Comparison of ENCODE assay signal across 10 cellular contexts in genomic region chr10:32961343-32961891, GRCh38. TPM values are rescaled to one million over a fixed set of nuclear protein-coding genes. Genes with fewer than 3 reads are reported as not detected.
DNase-seq lines count a peak whose midpoint lies in the region; ATAC-seq and TF ChIP-seq lines count a peak whose summit lies in the region.
"Had no signal": no experiment of that assay in that cellular context is flagged by ENCODE, and none has a peak within 500 bp of the region (broad histone marks: within the 10 kb centered on the region; RNA-seq: fewer than 3 reads in every experiment).

No MANE protein-coding gene starts in this region.

- H3K27ac ChIP-seq in cardiac muscle cell (peak overlapping the region; percentile 75), breast epithelium (peak overlapping the region; percentile 76 to 82), mesenchymal stem cell (ENCODE audit: low read length, poor library complexity, severe bottlenecking) (peak overlapping the region; percentile 82), upper lobe of right lung (peak overlapping the region; percentile 70)

- H2BK15ac ChIP-seq in mesenchymal stem cell (ENCODE audit: low read depth, poor library complexity, severe bottlenecking), result no peak overlapping the region

- TF ChIP-seq POLR2A in breast epithelium (IDR thresholded peaks at IDR 0.05), result no peak

- WGBS in mesenchymal stem cell, result 94% methylated on average over 3 of the region's 5 CpGs

- H3K4me3 Mint-ChIP-seq in natural killer cell treated with Interleukin-12 subunit alpha and Interleukin-12 subunit beta and Interleukin-15 and Interleukin-18, amount 100 ng/mL, for 72 hours, result no peak overlapping the region

- H3K18ac ChIP-seq in mesenchymal stem cell (ENCODE audit: low read depth in 1 of 2, low read length in 2 of 2), result peak overlapping the region; percentile 59 to 77

- no peak overlapping the region for H3K23ac ChIP-seq in mesenchymal stem cell (ENCODE audit: low read length in 2 of 2)

- H3K4me1 ChIP-seq in cardiac muscle cell (ENCODE audit: low read depth), result peaks cover 31% of the 10 kb centered on the region
- no peaks in the 10 kb centered on the region for H3K4me1 ChIP-seq in breast epithelium
- H3K4me1 ChIP-seq in mesenchymal stem cell (ENCODE audit: control insufficient read depth, insufficient read depth, low read depth, low read length), result peaks cover 5% of the 10 kb centered on the region
- peaks cover 39% of the 10 kb centered on the region for H3K4me1 ChIP-seq in upper lobe of right lung

- no peaks in the 10 kb centered on the region for H3K36me3 Mint-ChIP-seq in natural killer cell treated with Interleukin-12 subunit alpha and Interleukin-12 subunit beta and Interleukin-15 and Interleukin-18, amount 100 ng/mL, for 72 hours

- no peak overlapping the region for H2AFZ ChIP-seq in mesenchymal stem cell (ENCODE audit: low read depth, low read length)

- H4K91ac ChIP-seq in mesenchymal stem cell (ENCODE audit: low read length), result peak overlapping the region; percentile 48

- peak overlapping the region; percentile 21 to 67 for H2BK12ac ChIP-seq in mesenchymal stem cell (ENCODE audit: low read length in 2 of 2)

- no peak overlapping the region for H3K4me2 ChIP-seq in mesenchymal stem cell (ENCODE audit: low read length, poor library complexity, severe bottlenecking)

- ATAC-seq in left cardiac atrium (no peak), upper lobe of right lung (no peak)
- ATAC-seq in natural killer cell treated with Interleukin-12 subunit alpha and Interleukin-12 subunit beta and Interleukin-15 and Interleukin-18, amount 100 ng/mL, for 72 hours, result no peak

- H2BK120ac ChIP-seq in mesenchymal stem cell (ENCODE audit: low read depth, low read length), result peak overlapping the region; percentile 37

- H3K79me1 ChIP-seq in mesenchymal stem cell (replicated peaks; ENCODE audit: low read length, poor library complexity, severe bottlenecking), result peaks cover 3% of the 10 kb centered on the region

- intact Hi-C loops in left cardiac atrium (cut with DNase I), result loop anchor here in 1 of 2 donors (5.0 kb wide), 1 partner anchor 46 kb away; no protein-coding TSS in a partner anchor
- intact Hi-C loops in breast epithelium (cut with DNase I; ENCODE audit: low total_unique reads), result no loop called here
- intact Hi-C loops in upper lobe of right lung (cut with DNase I), result no loop called here

- H3K4me3 ChIP-seq in cardiac muscle cell, result no peak overlapping the region
- no peak overlapping the region for H3K4me3 ChIP-seq in breast epithelium
- peak overlapping the region in 1 of 2 experiments; percentile 28 for H3K4me3 ChIP-seq in mesenchymal stem cell (ENCODE audit: insufficient read depth in 1 of 2, low read depth in 1 of 2, low read length in 2 of 2)
- H3K4me3 ChIP-seq in upper lobe of right lung, result no peak overlapping the region

- peaks cover 14 to 23% of the 10 kb centered on the region in 2 donors for H3K4me1 Mint-ChIP-seq in natural killer cell treated with Interleukin-12 subunit alpha and Interleukin-12 subunit beta and Interleukin-15 and Interleukin-18, amount 100 ng/mL, for 72 hours (ENCODE audit: low read depth in 2 of 2)

- no peaks in the 10 kb centered on the region for H3K36me3 ChIP-seq in cardiac muscle cell
- no peaks in the 10 kb centered on the region for H3K36me3 ChIP-seq in breast epithelium
- peaks cover 0 to 3% of the 10 kb centered on the region in 2 experiments for H3K36me3 ChIP-seq in mesenchymal stem cell (ENCODE audit: control insufficient read depth in 1 of 2, insufficient read depth in 2 of 2, low read depth in 1 of 2, low read length in 2 of 2)
- H3K36me3 ChIP-seq in upper lobe of right lung, result no peaks in the 10 kb centered on the region

- peak overlapping the region; percentile 66 for H2BK5ac ChIP-seq in mesenchymal stem cell (ENCODE audit: low read depth, low read length, poor library complexity, severe bottlenecking)

- no peak for DNase-seq in cardiac muscle cell (ENCODE audit: low read depth in 1 of 2, low spot score in 1 of 2)
- no peak for DNase-seq in left cardiac atrium
- DNase-seq in breast epithelium (ENCODE audit: low spot score in 2 of 2), result no peak
- no peak for DNase-seq in mesenchymal stem cell
- no peak for DNase-seq in upper lobe of right lung
- no peak for DNase-seq in cortex of kidney (lab: John Stamatoyannopoulos, UW)
- DNase-seq in nucleus accumbens (lab: John Stamatoyannopoulos, UW), result no peak
- DNase-seq in natural killer cell treated with Interleukin-12 subunit alpha and Interleukin-12 subunit beta and Interleukin-15 and Interleukin-18, amount 100 ng/mL, for 72 hours (ENCODE audit: low spot score), result no peak
- DNase-seq: activated effector memory CD4-positive, alpha-beta T cell treated with Interleukin-2 at 50 U/mL for 16 hours; posterior cingulate gyrus had no signal

- H3K9me3 Mint-ChIP-seq in natural killer cell treated with Interleukin-12 subunit alpha and Interleukin-12 subunit beta and Interleukin-15 and Interleukin-18, amount 100 ng/mL, for 72 hours, result no peaks in the 10 kb centered on the region

- no peak overlapping the region for H3K14ac ChIP-seq in mesenchymal stem cell (ENCODE audit: low read length in 2 of 2)

- no peak for TF ChIP-seq CTCF in cardiac muscle cell (IDR thresholded peaks at IDR 0.05; ENCODE audit: low read depth, low read length)
- no peak for TF ChIP-seq CTCF in breast epithelium (IDR thresholded peaks at IDR 0.05)
- TF ChIP-seq CTCF in upper lobe of right lung (IDR thresholded peaks at IDR 0.05), result no peak

- H3K9ac ChIP-seq in mesenchymal stem cell (ENCODE audit: low read length), result peak overlapping the region; percentile 59

- H4K8ac ChIP-seq in mesenchymal stem cell (ENCODE audit: low read length), result peak overlapping the region; percentile 55

- H3K27ac Mint-ChIP-seq in natural killer cell treated with Interleukin-12 subunit alpha and Interleukin-12 subunit beta and Interleukin-15 and Interleukin-18, amount 100 ng/mL, for 72 hours, result no peak overlapping the region

- no peaks in the 10 kb centered on the region for H3K27me3 Mint-ChIP-seq in natural killer cell treated with Interleukin-12 subunit alpha and Interleukin-12 subunit beta and Interleukin-15 and Interleukin-18, amount 100 ng/mL, for 72 hours

- H3K27me3 ChIP-seq in cardiac muscle cell (no peaks in the 10 kb centered on the region), breast epithelium (no peaks in the 10 kb centered on the region), mesenchymal stem cell (ENCODE audit: control insufficient read depth in 1 of 2, insufficient read depth in 1 of 2, low read length in 2 of 2) (no peaks in the 10 kb centered on the region), upper lobe of right lung (no peaks in the 10 kb centered on the region)

- peak overlapping the region in 1 of 2 experiments; percentile 65 for H3K4ac ChIP-seq in mesenchymal stem cell (ENCODE audit: low read depth in 1 of 2, low read length in 2 of 2)

- peak overlapping the region; percentile 84 for H2AK5ac ChIP-seq in mesenchymal stem cell (ENCODE audit: low read length, severe bottlenecking)

- no peaks in the 10 kb centered on the region for H3K9me3 ChIP-seq in cardiac muscle cell (ENCODE audit: low read depth)
- no peaks in the 10 kb centered on the region for H3K9me3 ChIP-seq in breast epithelium
- H3K9me3 ChIP-seq in mesenchymal stem cell (ENCODE audit: control insufficient read depth, low read length), result no peaks in the 10 kb centered on the region
- no peaks in the 10 kb centered on the region for H3K9me3 ChIP-seq in upper lobe of right lung

RNA-seq across cellular contexts. Expression of gene ITGB1, which starts 3.4 kb away (rescaled TPM):
- total RNA-seq in cardiac muscle cell, result 490 and 576 TPM in 2 replicates
- 321 and 326 TPM in 2 replicates for polyA plus RNA-seq in cardiac muscle cell
- 100 to 1,000 TPM; 462 to 660 TPM for total RNA-seq in left cardiac atrium
- total RNA-seq in breast epithelium, result 1,000 to 10,000 TPM in 1 of 3 donors, 100 to 1,000 TPM in 2; 438 to 1,565 (median 480) TPM
- 1,059 TPM for polyA plus RNA-seq in mesenchymal stem cell (2013, experiment 1 of 2)
- polyA plus RNA-seq in mesenchymal stem cell (2013, experiment 2 of 2), result 1,073 TPM
- 517 TPM for total RNA-seq in upper lobe of right lung
- 100 to 1,000 TPM; 101 to 119 TPM for total RNA-seq in natural killer cell treated with Interleukin-12 subunit alpha and Interleukin-12 subunit beta and Interleukin-15 and Interleukin-18, amount 100 ng/mL, for 72 hours
